ENCODE assay signal across 8 cellular contexts in genomic region chr10:100364735-100365391, GRCh38. TPM values are rescaled to one million over a fixed set of nuclear protein-coding genes. Genes with fewer than 3 reads are reported as not detected.
A peak's percentile ranks its signal among the peaks of the same experiment; 100 is the strongest.
DNase-seq lines count a peak whose midpoint lies in the region; ATAC-seq, FAIRE-seq and TF ChIP-seq lines count a peak whose summit lies in the region.

No MANE protein-coding gene starts in this region.

- H3K9me3 ChIP-seq in DND-41 (ENCODE audit: insufficient read depth, low read length, severe bottlenecking) = no peaks in the 10 kb centered on the region
- H3K9me3 ChIP-seq in K562 (replicated peaks; ENCODE audit: control insufficient read depth, insufficient read depth, low read depth, low read length) = no peaks in the 10 kb centered on the region
- H3K9me3 ChIP-seq in tibial nerve = no peaks in the 10 kb centered on the region

- no peaks in the 10 kb centered on the region; the same call in 1 of the 2 replicates for H3K79me2 ChIP-seq in DND-41 (ENCODE audit: insufficient read depth, low read length)
- 0 out of 3 replicates have a peak, but pooled peaks cover 7% of the 10 kb centered on the region for H3K79me2 ChIP-seq in K562 (ENCODE audit: control insufficient read depth, insufficient read depth, low read length)

- H3K27ac ChIP-seq in DND-41 (ENCODE audit: low read length) = no peak overlapping the region
- H3K27ac ChIP-seq in K562 (ENCODE audit: extremely low read depth, low read depth, low read length) = peak overlapping the region; percentile 44; the same call in 1 of the 3 replicates
- peak overlapping the region in 3 of 4 donors; percentile 41 to 83 (median 41) for H3K27ac ChIP-seq in tibial nerve

- TF ChIP-seq POLR2A in K562 (conservative IDR thresholded peaks at IDR 0.05) (no peak; the same call in 1 of the 2 replicates), tibial nerve (IDR thresholded peaks at IDR 0.05) (no peak)

- H3K4me2 ChIP-seq in DND-41 (ENCODE audit: insufficient read depth, low read length) (no peak overlapping the region), K562 (ENCODE audit: insufficient read depth, low read length) (no peak overlapping the region)

- H3K9ac ChIP-seq in DND-41 (ENCODE audit: low read depth, low read length) (no peak overlapping the region), K562 (ENCODE audit: insufficient read depth in 1 of 2, low read depth in 2 of 2, low read length in 2 of 2) (no peak overlapping the region)

- in situ Hi-C loops in K562 (cut with MboI) = no loop called here

- no peak for DNase-seq in DND-41
- DNase-seq in NCI-H2107 (lab: John Stamatoyannopoulos, UW) = peak; percentile 17
- peak in 2 of 4 experiments; percentile 17 to 52 for DNase-seq in K562 (ENCODE audit: extremely low read depth in 1 of 4, low spot score in 3 of 4)
- peak; percentile 89 for DNase-seq in kidney epithelial cell (ENCODE audit: low read depth)
- peak in 1 of 2 donors; percentile 69 for DNase-seq in tibial nerve (ENCODE audit: low spot score in 2 of 2)

- ATAC-seq in DND-41 (ENCODE audit: insufficient read depth, low read depth) (peak; percentile 23; the same call in 1 of the 3 replicates), K562 (peak; percentile 74), HG03565 (IDR thresholded peaks at IDR 0.05; ENCODE audit: unreplicated experiment) (no peak), HG03097 (IDR thresholded peaks at IDR 0.05; ENCODE audit: low FRiP score, unreplicated experiment) (no peak), HG03159 (IDR thresholded peaks at IDR 0.05; ENCODE audit: unreplicated experiment) (no peak)

- no TSS peak for BruUV-seq in K562 (replicated peaks; lab: Mats Ljungman, UMichigan)

- H2AFZ ChIP-seq in DND-41 (ENCODE audit: low read depth, low read length) (no peak overlapping the region), K562 (ENCODE audit: low read depth, low read length) (no peak overlapping the region)

- peaks cover 25% of the 10 kb centered on the region for H4K20me1 ChIP-seq in DND-41 (ENCODE audit: insufficient read depth, low read length)
- no peaks in the 10 kb centered on the region; the same call in 1 of the 2 replicates for H4K20me1 ChIP-seq in K562 (replicated peaks; ENCODE audit: control insufficient read depth, insufficient read depth, low read length)

- CTCF ChIA-PET in K562 (lab: Yijun Ruan, JAX; ENCODE audit: low intra/inter-chr PET ratio) = no interaction called here

- no peak overlapping the region for H3K4me3 ChIP-seq in DND-41 (ENCODE audit: low read depth in 1 of 2, low read length in 2 of 2)
- no peak overlapping the region for H3K4me3 ChIP-seq in K562
- H3K4me3 ChIP-seq in kidney epithelial cell (ENCODE audit: low read depth, low read length) = no peak overlapping the region
- H3K4me3 ChIP-seq in tibial nerve = no peak overlapping the region

- no peaks in the 10 kb centered on the region for H3K4me1 ChIP-seq in DND-41 (ENCODE audit: insufficient read depth, low read length)
- peaks cover 3 to 11% of the 10 kb centered on the region in 2 experiments for H3K4me1 ChIP-seq in K562 (replicated peaks in 1 of 2; ENCODE audit: control insufficient read depth in 2 of 2, insufficient read depth in 2 of 2, low read length in 2 of 2)
- H3K4me1 ChIP-seq in tibial nerve = peaks cover 0 to 44% (median 18%) of the 10 kb centered on the region in 4 donors

- FAIRE-seq in K562 (lab: Jason Lieb, UNC) = no peak

- POLR2A ChIA-PET in K562 (lab: Yijun Ruan, JAX) = interaction anchor here (0.6 to 8.7 kb wide), 6 partner anchors 9 to 196 kb away, joined by 3 to 50 read pairs (median 4); partner anchors contain the start of gene SCD

- 5% methylated on average over 5 of the region's 7 CpGs for WGBS in K562 (ENCODE audit: insufficient coverage, low coverage, missing lambda C conversion rate)
- WGBS in tibial nerve, 2 donors = 50 to 66% methylated on average over 7 of the region's 7 CpGs

- no peak for TF ChIP-seq EP300 in K562 (IDR thresholded peaks at IDR 0.05; ENCODE audit: low read length)
- peak in 1 of 2 donors; percentile 29 for TF ChIP-seq EP300 in tibial nerve (IDR thresholded peaks at IDR 0.05)

- intact Hi-C loops in K562 (cut with micrococcal nuclease) = no loop called here

- TF ChIP-seq CTCF in DND-41 (IDR thresholded peaks at IDR 0.05; ENCODE audit: borderline replicate concordance, extremely low read depth, low read length, poor library complexity, severe bottlenecking) (no peak), K562 (IDR thresholded peaks at IDR 0.05 in 2 of 3, conservative IDR thresholded peaks at IDR 0.05 in 1 of 3; ENCODE audit: insufficient read depth in 2 of 3, low read depth in 1 of 3, low read length in 3 of 3) (no peak), kidney epithelial cell (IDR thresholded peaks at IDR 0.05; ENCODE audit: insufficient read depth, low read length, poor library complexity, severe bottlenecking) (no peak), tibial nerve (IDR thresholded peaks at IDR 0.05) (no peak)

- peaks cover 47% of the 10 kb centered on the region for H3K36me3 ChIP-seq in DND-41 (ENCODE audit: insufficient read depth, low read length)
- H3K36me3 ChIP-seq in K562 (ENCODE audit: control insufficient read depth, insufficient read depth, low read length) = peaks cover 45% of the 10 kb centered on the region
- peaks cover 1% of the 10 kb centered on the region for H3K36me3 ChIP-seq in kidney epithelial cell (ENCODE audit: control insufficient read depth, insufficient read depth, low read length)
- peaks cover 0 to 13% (median 0%) of the 10 kb centered on the region in 3 donors for H3K36me3 ChIP-seq in tibial nerve

- no peaks in the 10 kb centered on the region for H3K9me1 ChIP-seq in K562 (ENCODE audit: control insufficient read depth, insufficient read depth, low read length)

- TF ChIP-seq RAD21 in K562 (CRISPR knock-in tag; conservative IDR thresholded peaks at IDR 0.05 in 1 of 2, IDR thresholded peaks at IDR 0.05 in 1 of 2) = 0 out of 4 replicates have a peak, but pooled peaks of 1 of the 2 experiments have one; percentile 3

- H3K27me3 ChIP-seq in DND-41 (ENCODE audit: insufficient read depth, low read length, poor library complexity) (no peaks in the 10 kb centered on the region), K562 (ENCODE audit: control insufficient read depth in 2 of 2, insufficient read depth in 2 of 2, low read length in 2 of 2) (no peaks in the 10 kb centered on the region), kidney epithelial cell (ENCODE audit: control insufficient read depth, insufficient read depth, low read length) (no peaks in the 10 kb centered on the region), tibial nerve (no peaks in the 10 kb centered on the region)

TF ChIP-seq in K562, 482 proteins besides CTCF, POLR2A, EP300 and RAD21 (continues in another document):
- TF ChIP-seq FOXJ3 (CRISPR knock-in tag; IDR thresholded peaks at IDR 0.05) (no peak), MAX (CRISPR knock-in tag; IDR thresholded peaks at IDR 0.05) (no peak), TCFL5 (CRISPR knock-in tag; conservative IDR thresholded peaks at IDR 0.05) (no peak), DPF2 (IDR thresholded peaks at IDR 0.05) (0 out of 2 replicates have a peak, but pooled peaks have one; percentile 23), MAFF (IDR thresholded peaks at IDR 0.05; ENCODE audit: low read length) (no peak), ZNF175 (CRISPR knock-in tag; IDR thresholded peaks at IDR 0.05; ENCODE audit: low read depth) (no peak), FOXA3 (CRISPR knock-in tag; conservative IDR thresholded peaks at IDR 0.05 in 1 of 2, IDR thresholded peaks at IDR 0.05 in 1 of 2) (no peak)

RNA-seq across cellular contexts. Expression of gene SCD, which starts 17.8 kb away (rescaled TPM):
- total RNA-seq in K562 (2011; cell fraction: chromatin; rRNA removed; ENCODE audit: low replicate concordance) = 359 and 388 TPM in 2 replicates
- total RNA-seq in K562 (2011; cell fraction: nucleolus; rRNA removed) = 494 and 521 TPM in 2 replicates
- 684 and 892 TPM in 2 replicates for total RNA-seq in K562 (2011; cell fraction: nucleoplasm; rRNA removed)
- total RNA-seq in K562 (2014; rRNA removed) = 114 and 153 TPM in 2 replicates
- total RNA-seq in K562 (2014; rRNA removed; fragmentation: Illumina TruSeq; extraction: Trizol) = 156 and 167 TPM in 2 replicates
- 159 and 165 TPM in 2 replicates for total RNA-seq in K562 (2015; rRNA removed; fragmentation: Illumina TruSeq; extraction: Trizol)
- 278 and 287 TPM in 2 replicates for total RNA-seq in K562 (2021)
- 486 and 648 TPM in 2 replicates for polyA plus RNA-seq in K562 (2011; rRNA removed)
- polyA plus RNA-seq in K562 (2011; cell fraction: cytosol; rRNA removed) = 380 and 627 TPM in 2 replicates
- 141 and 221 TPM in 2 replicates for polyA plus RNA-seq in K562 (2011; cell fraction: nucleus; rRNA removed)
- polyA plus RNA-seq in K562 (2012) = 255 and 256 TPM in 2 replicates
- polyA plus RNA-seq in K562 (2014; fragmentation: Illumina TruSeq; extraction: Trizol) = 279 and 309 TPM in 2 replicates
- 100 to 1,000 TPM; 188 to 258 TPM for polyA plus RNA-seq in K562 (2014; fragmentation: Nextera tagmentation; extraction: Ambion mirVana)
- 166 and 184 TPM in 2 replicates for polyA plus RNA-seq in K562 (2014; rRNA removed)
- polyA minus RNA-seq in K562 (2011; rRNA and poly(A)+ RNA removed) = 582 and 700 TPM in 2 replicates
- 320 and 376 TPM in 2 replicates for polyA minus RNA-seq in K562 (2011; cell fraction: cytosol; rRNA and poly(A)+ RNA removed)
- 39.0 and 97.6 TPM in 2 replicates for polyA minus RNA-seq in K562 (2011; cell fraction: nucleus; rRNA and poly(A)+ RNA removed)
- total RNA-seq in kidney epithelial cell = 273 and 288 TPM in 2 replicates
- total RNA-seq in tibial nerve = 100 to 1,000 TPM; 118 to 500 (median 249) TPM

RNA-seq across cellular contexts. Expression of gene PKD2L1, which starts 34.8 kb away (rescaled TPM):
- not detected in 2 replicates for total RNA-seq in K562 (2011; cell fraction: chromatin; rRNA removed; ENCODE audit: low replicate concordance)
- not detected in 2 replicates for total RNA-seq in K562 (2011; cell fraction: nucleolus; rRNA removed)
- not detected in 2 replicates for total RNA-seq in K562 (2011; cell fraction: nucleoplasm; rRNA removed)
- total RNA-seq in K562 (2014; rRNA removed) (not detected in 2 replicates), K562 (2014; rRNA removed; fragmentation: Illumina TruSeq; extraction: Trizol) (not detected in 2 replicates), K562 (2015; rRNA removed; fragmentation: Illumina TruSeq; extraction: Trizol) (not detected in 2 replicates), K562 (2021) (not detected in 2 replicates), kidney epithelial cell (not detected in 2 replicates), tibial nerve (under 1 TPM in 1 of 4 donors, not detected in 3; 0.42 TPM)
- polyA plus RNA-seq in K562 (2011; rRNA removed) (not detected in 2 replicates), K562 (2014; fragmentation: Illumina TruSeq; extraction: Trizol) (not detected in 2 replicates), K562 (2014; fragmentation: Nextera tagmentation; extraction: Ambion mirVana) (not detected), K562 (2014; rRNA removed) (not detected in 2 replicates)
- polyA plus RNA-seq in K562 (2011; cell fraction: cytosol; rRNA removed) = not detected in 2 replicates
- polyA plus RNA-seq in K562 (2011; cell fraction: nucleus; rRNA removed) = 0.04 TPM in 1 of 2 replicates, not detected in the other
- 0.30 TPM in 1 of 2 replicates, not detected in the other for polyA plus RNA-seq in K562 (2012)
- not detected in 2 replicates for polyA minus RNA-seq in K562 (2011; rRNA and poly(A)+ RNA removed)
- polyA minus RNA-seq in K562 (2011; cell fraction: cytosol; rRNA and poly(A)+ RNA removed) = not detected in 2 replicates
- not detected in 2 replicates for polyA minus RNA-seq in K562 (2011; cell fraction: nucleus; rRNA and poly(A)+ RNA removed)

Comparison
In these comparisons a context has a peak if more than half of its experiments do, and no peak if none do; other contexts are left out.
1. ATAC-seq: peak in DND-41 (single experiment) and K562 (single experiment); none in HG03565 (single experiment), HG03097 (single experiment) and HG03159 (single experiment).